ENCODE assay signal across 19 cellular contexts in the genomic region with DNA sequence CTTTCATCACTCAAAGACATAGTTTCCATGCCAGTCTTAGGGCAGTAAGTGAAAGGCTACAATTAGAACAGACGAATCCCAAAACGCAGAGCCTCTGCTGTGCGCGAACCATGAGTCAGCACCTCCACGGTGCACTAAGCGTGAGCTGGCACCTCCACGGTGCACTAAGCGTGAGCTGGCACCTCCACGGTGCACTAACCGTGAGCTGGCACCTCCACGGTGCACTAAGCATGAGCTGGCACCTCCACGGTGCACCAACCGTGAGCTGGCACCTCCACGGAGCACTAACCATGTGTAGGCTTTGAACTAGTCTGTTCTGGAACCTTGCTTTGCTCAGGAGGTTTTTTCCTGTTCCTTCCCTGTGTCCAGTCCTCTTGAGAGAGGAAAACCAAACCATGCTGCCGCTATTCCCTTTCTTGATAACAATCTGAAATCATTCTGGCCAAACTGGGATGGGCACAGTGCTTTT.
"Had no signal": no experiment of that assay in that cellular context is flagged by ENCODE, and none has a peak within 500 bp of the region (broad histone marks: within the 10 kb centered on the region; RNA-seq: fewer than 3 reads in every experiment).

No MANE protein-coding gene starts in this region.

- H3K4me1 Mint-ChIP-seq: activated naive CD8-positive, alpha-beta T cell treated with anti-CD3 and anti-CD28 coated beads, Interleukin-2, amount 50 U/mL, for 24 hours had no signal

- H3K4me3 Mint-ChIP-seq: activated naive CD8-positive, alpha-beta T cell treated with anti-CD3 and anti-CD28 coated beads, Interleukin-2, amount 50 U/mL, for 24 hours; nephron; type B pancreatic cell had no signal

- H3K36me3 Mint-ChIP-seq: type B pancreatic cell had no signal

- H3K9me3 Mint-ChIP-seq: activated naive CD8-positive, alpha-beta T cell treated with anti-CD3 and anti-CD28 coated beads, Interleukin-2, amount 50 U/mL, for 24 hours; type B pancreatic cell had no signal

- H3K4me3 ChIP-seq: ascending aorta, cardiac muscle cell, colonic mucosa, heart right ventricle, lower lobe of right lung had no signal

- DNase-seq: activated CD4-positive, alpha-beta T cell treated with anti-CD3 and anti-CD28 coated beads for 1 hour; activated CD4-positive, alpha-beta T cell treated with anti-CD3 and anti-CD28 coated beads, Interleukin-2, amount 50 U/mL, for 4 hours; activated naive CD4-positive, alpha-beta T cell treated with Interleukin-2 at 50 U/mL for 16 hours; activated naive CD8-positive, alpha-beta T cell treated with anti-CD3 and anti-CD28 coated beads, Interleukin-2, amount 50 U/mL, for 24 hours; activated T-cell treated with anti-CD3 and anti-CD28 coated beads for 4 hours; colonic mucosa; heart right ventricle; left colon; lower lobe of right lung; right cardiac atrium; small intestine; stimulated activated naive CD8-positive, alpha-beta T cell treated with anti-CD3 and anti-CD28 coated beads, Interleukin-15, Interleukin-2, amounts not matched to agents 100 U/mL and 50 U/mL, for 24 hours; T1000 had no signal

- H3K4me1 ChIP-seq: ascending aorta, colonic mucosa, lower lobe of right lung had no signal

- H3K9me3 ChIP-seq: ascending aorta, colonic mucosa, heart right ventricle, lower lobe of right lung had no signal

- H3K36me3 ChIP-seq: ascending aorta, cardiac muscle cell, colonic mucosa, heart right ventricle, lower lobe of right lung had no signal

- H3K27ac ChIP-seq: ascending aorta, cardiac muscle cell, colonic mucosa, heart right ventricle, lower lobe of right lung, VCaP had no signal

- H3K27ac Mint-ChIP-seq: activated naive CD8-positive, alpha-beta T cell treated with anti-CD3 and anti-CD28 coated beads, Interleukin-2, amount 50 U/mL, for 24 hours; nephron; progenitor cell of endocrine pancreas; type B pancreatic cell had no signal

- ATAC-seq: activated naive CD8-positive, alpha-beta T cell treated with anti-CD3 and anti-CD28 coated beads, Interleukin-2, amount 50 U/mL, for 24 hours; heart right ventricle; left colon; right cardiac atrium; stimulated activated naive CD8-positive, alpha-beta T cell treated with anti-CD3 and anti-CD28 coated beads, Interleukin-15, Interleukin-2, amounts not matched to agents 100 U/mL and 50 U/mL, for 24 hours had no signal

- H3K27me3 ChIP-seq: ascending aorta, cardiac muscle cell, colonic mucosa had no signal
